ENCODE assay signal across 2 cellular contexts in the genomic region with DNA sequence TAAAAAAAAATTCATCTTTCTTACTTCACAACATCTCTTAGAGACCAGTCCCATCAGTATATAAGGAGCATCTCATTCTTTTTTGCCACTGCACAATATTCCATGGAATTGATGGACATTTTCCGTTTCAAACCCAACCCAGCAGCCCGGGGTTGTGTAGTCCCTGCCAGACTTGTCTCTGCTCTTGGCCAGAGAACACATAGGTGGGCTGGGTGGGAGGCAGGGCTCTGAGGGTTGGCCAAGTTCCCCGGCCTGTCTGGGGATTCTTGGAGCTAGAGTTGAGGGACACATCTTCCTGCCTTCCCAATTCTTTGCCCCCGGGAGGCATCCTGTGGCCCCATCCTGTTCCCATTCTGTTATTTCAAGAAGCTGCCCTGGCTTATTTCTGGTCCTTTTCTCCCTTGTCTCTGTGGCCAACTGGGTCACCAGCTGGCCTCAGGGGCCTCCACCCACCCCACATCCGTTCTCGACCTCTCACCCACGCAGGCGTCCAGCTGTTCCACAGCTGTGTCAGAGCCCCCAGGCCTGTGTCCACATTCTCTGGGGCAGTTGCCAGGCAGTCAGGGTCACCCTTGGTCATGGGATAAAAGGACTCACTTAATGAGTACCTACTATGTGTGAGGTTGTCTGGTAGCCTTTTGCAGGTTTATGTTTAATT.
TF ChIP-seq lines count a peak whose summit lies in the region.

No MANE protein-coding gene starts in this region.

TF ChIP-seq in liver, 16 proteins besides CTCF, POLR2A, EP300 and RAD21:
- TF ChIP-seq, protein P1, sequence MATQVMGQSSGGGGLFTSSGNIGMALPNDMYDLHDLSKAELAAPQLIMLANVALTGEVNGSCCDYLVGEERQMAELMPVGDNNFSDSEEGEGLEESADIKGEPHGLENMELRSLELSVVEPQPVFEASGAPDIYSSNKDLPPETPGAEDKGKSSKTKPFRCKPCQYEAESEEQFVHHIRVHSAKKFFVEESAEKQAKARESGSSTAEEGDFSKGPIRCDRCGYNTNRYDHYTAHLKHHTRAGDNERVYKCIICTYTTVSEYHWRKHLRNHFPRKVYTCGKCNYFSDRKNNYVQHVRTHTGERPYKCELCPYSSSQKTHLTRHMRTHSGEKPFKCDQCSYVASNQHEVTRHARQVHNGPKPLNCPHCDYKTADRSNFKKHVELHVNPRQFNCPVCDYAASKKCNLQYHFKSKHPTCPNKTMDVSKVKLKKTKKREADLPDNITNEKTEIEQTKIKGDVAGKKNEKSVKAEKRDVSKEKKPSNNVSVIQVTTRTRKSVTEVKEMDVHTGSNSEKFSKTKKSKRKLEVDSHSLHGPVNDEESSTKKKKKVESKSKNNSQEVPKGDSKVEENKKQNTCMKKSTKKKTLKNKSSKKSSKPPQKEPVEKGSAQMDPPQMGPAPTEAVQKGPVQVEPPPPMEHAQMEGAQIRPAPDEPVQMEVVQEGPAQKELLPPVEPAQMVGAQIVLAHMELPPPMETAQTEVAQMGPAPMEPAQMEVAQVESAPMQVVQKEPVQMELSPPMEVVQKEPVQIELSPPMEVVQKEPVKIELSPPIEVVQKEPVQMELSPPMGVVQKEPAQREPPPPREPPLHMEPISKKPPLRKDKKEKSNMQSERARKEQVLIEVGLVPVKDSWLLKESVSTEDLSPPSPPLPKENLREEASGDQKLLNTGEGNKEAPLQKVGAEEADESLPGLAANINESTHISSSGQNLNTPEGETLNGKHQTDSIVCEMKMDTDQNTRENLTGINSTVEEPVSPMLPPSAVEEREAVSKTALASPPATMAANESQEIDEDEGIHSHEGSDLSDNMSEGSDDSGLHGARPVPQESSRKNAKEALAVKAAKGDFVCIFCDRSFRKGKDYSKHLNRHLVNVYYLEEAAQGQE (IDR thresholded peaks at IDR 0.05): no peak
- peak in 1 of 2 donors; percentile 29 for TF ChIP-seq RXRA (IDR thresholded peaks at IDR 0.05)
- TF ChIP-seq TAF1 (conservative IDR thresholded peaks at IDR 0.05): no peak
- no peak for TF ChIP-seq HNF4A (conservative IDR thresholded peaks at IDR 0.05)
- TF ChIP-seq FOXA1 (IDR thresholded peaks at IDR 0.05): no peak
- TF ChIP-seq GABPA (IDR thresholded peaks at IDR 0.05 in 1 of 2, conservative IDR thresholded peaks at IDR 0.05 in 1 of 2): no peak
- no peak for TF ChIP-seq FOXA2 (IDR thresholded peaks at IDR 0.05)
- TF ChIP-seq JUND (IDR thresholded peaks at IDR 0.05): no peak
- peak; percentile 94 for TF ChIP-seq NR2F2 (IDR thresholded peaks at IDR 0.05)

TF ChIP-seq in HepG2, 621 proteins besides CTCF, POLR2A, EP300 and RAD21:
- TF ChIP-seq ZNF781 (CRISPR knock-in tag; IDR thresholded peaks at IDR 0.05; ENCODE audit: borderline replicate concordance, not compliant biosample characterization) (no peak), ZNF136 (CRISPR knock-in tag; IDR thresholded peaks at IDR 0.05; ENCODE audit: low read depth) (no peak), ZNF432 (CRISPR knock-in tag; IDR thresholded peaks at IDR 0.05; ENCODE audit: borderline replicate concordance) (no peak), JUNB (CRISPR knock-in tag; IDR thresholded peaks at IDR 0.05; ENCODE audit: borderline replicate concordance) (no peak), TCF12 (IDR thresholded peaks at IDR 0.05) (no peak), TCF12 (CRISPR knock-in tag; IDR thresholded peaks at IDR 0.05) (no peak), ELF1 (CRISPR knock-in tag; IDR thresholded peaks at IDR 0.05) (no peak), HMG20B (CRISPR knock-in tag; conservative IDR thresholded peaks at IDR 0.05) (no peak), ERF (CRISPR knock-in tag; IDR thresholded peaks at IDR 0.05) (no peak), ATF7-NPFF (CRISPR knock-in tag; IDR thresholded peaks at IDR 0.05; ENCODE audit: low read depth) (no peak), TP53 (CRISPR knock-in tag; conservative IDR thresholded peaks at IDR 0.05) (no peak)
